ENCODE assay signal across 18 cellular contexts in genomic region chr19:28652790-28653189, GRCh38.
"Had no signal": no experiment of that assay in that cellular context is flagged by ENCODE, and none has a peak within 500 bp of the region (broad histone marks: within the 10 kb centered on the region; RNA-seq: fewer than 3 reads in every experiment).

No MANE protein-coding gene starts in this region.

- ATAC-seq: heart right ventricle, left cardiac atrium had no signal

- H3K9me3 ChIP-seq: sigmoid colon had no signal

- H3K27ac ChIP-seq: coronary artery, epithelial cell of prostate, heart right ventricle, sigmoid colon, spleen, tibial nerve had no signal

- H3K4me3 Mint-ChIP-seq: activated naive CD8-positive, alpha-beta T cell treated with anti-CD3 and anti-CD28 coated beads for 36 hours; memory B cell; nephron; T-helper 2 cell treated with Interferon-gamma antibody and Interleukin-4, amounts not matched to agents 5 μg/mL and 100 μg/mL, for 36 hours had no signal

- H3K9me3 Mint-ChIP-seq: T-helper 2 cell treated with Interferon-gamma antibody and Interleukin-4, amounts not matched to agents 5 μg/mL and 100 μg/mL, for 36 hours had no signal

- H3K36me3 ChIP-seq: heart right ventricle, sigmoid colon, spleen, tibial nerve had no signal

- H3K4me1 ChIP-seq: heart right ventricle, sigmoid colon, spleen, tibial nerve had no signal

- H3K4me3 ChIP-seq: coronary artery, heart right ventricle, sigmoid colon, spleen, tibial nerve had no signal

- H3K36me3 Mint-ChIP-seq: memory B cell had no signal

- H3K27me3 ChIP-seq: sigmoid colon, tibial nerve had no signal

- H3K27me3 Mint-ChIP-seq: activated naive CD8-positive, alpha-beta T cell treated with anti-CD3 and anti-CD28 coated beads for 36 hours; memory B cell had no signal

- H3K27ac Mint-ChIP-seq: activated naive CD8-positive, alpha-beta T cell treated with anti-CD3 and anti-CD28 coated beads for 36 hours; memory B cell; nephron; T-helper 2 cell treated with Interferon-gamma antibody and Interleukin-4, amounts not matched to agents 5 μg/mL and 100 μg/mL, for 36 hours had no signal

- H3K4me1 Mint-ChIP-seq: activated naive CD8-positive, alpha-beta T cell treated with anti-CD3 and anti-CD28 coated beads for 36 hours; memory B cell; nephron had no signal

- DNase-seq: activated naive CD8-positive, alpha-beta T cell treated with anti-CD3 and anti-CD28 coated beads for 36 hours; activated T-cell treated with anti-CD3 and anti-CD28 coated beads, Interleukin-2, amount 50 U/mL, for 1 hour; cerebellar nuclear complex; heart right ventricle; islet precursor cell; left cardiac atrium; nucleus accumbens; retina; sigmoid colon; spleen; stimulated activated CD4-positive, alpha-beta T cell treated with anti-CD3 and anti-CD28 coated beads, Interleukin-4, amount 100 ng/mL, for 24 hours; stimulated activated naive CD4-positive, alpha-beta T cell treated with Interleukin-2 at 50 U/mL for 16 hours had no signal
